Comparison of ENCODE assay signal across 11 cellular contexts in genomic region chr4:153483432-153484418, GRCh38. TPM values are rescaled to one million over a fixed set of nuclear protein-coding genes. Genes with fewer than 3 reads are reported as not detected.
A peak's percentile ranks its signal among the peaks of the same experiment; 100 is the strongest.
DNase-seq lines count a peak whose midpoint lies in the region; ATAC-seq and TF ChIP-seq lines count a peak whose summit lies in the region.
"Had no signal": no experiment of that assay in that cellular context is flagged by ENCODE, and none has a peak within 500 bp of the region (broad histone marks: within the 10 kb centered on the region; RNA-seq: fewer than 3 reads in every experiment).

No MANE protein-coding gene starts in this region.

- TF ChIP-seq CTCF in neutrophil (IDR thresholded peaks at IDR 0.05): no peak

- no peak for ATAC-seq in HG03159 (IDR thresholded peaks at IDR 0.05; ENCODE audit: unreplicated experiment)

- no peak overlapping the region for H3K4me3 ChIP-seq in CD4-positive, alpha-beta memory T cell (ENCODE audit: low read length in 2 of 2)
- no peak overlapping the region for H3K4me3 ChIP-seq in neutrophil (ENCODE audit: low read depth in 1 of 2, low read length in 1 of 2)

- POLR2A ChIA-PET in CD4-positive, alpha-beta memory T cell (lab: Charles Lee; ENCODE audit: partially characterized antibody): interaction anchor here (0.6 to 20.6 kb wide), 7 partner anchors 10 to 72 kb away, joined by 3 to 546 read pairs (median 4); partner anchors contain the start of gene TMEM131L

- intact Hi-C loops in CD4-positive, alpha-beta memory T cell (cut with micrococcal nuclease): no loop called here

- H3K27ac Mint-ChIP-seq in CD4-positive, alpha-beta memory T cell: peak overlapping the region; percentile 65 to 95 (median 85)

- H3K4me1 Mint-ChIP-seq in CD4-positive, alpha-beta memory T cell: peaks cover 63 to 81% (median 74%) of the 10 kb centered on the region in 4 donors

- H3K27ac ChIP-seq in CD4-positive, alpha-beta memory T cell (ENCODE audit: low read depth, low read length): peak overlapping the region; percentile 10
- peak overlapping the region; percentile 41 for H3K27ac ChIP-seq in neutrophil
- H3K27ac ChIP-seq: VCaP had no signal

- CTCF ChIA-PET in CD4-positive, alpha-beta memory T cell (lab: Charles Lee; ENCODE audit: partially characterized antibody): interaction anchor here (0.7 to 4.1 kb wide), 11 partner anchors 8 to 138 kb away, joined by 3 to 34 read pairs (median 4); partner anchors contain the start of gene TMEM131L

- H3K36me3 ChIP-seq in CD4-positive, alpha-beta memory T cell (ENCODE audit: insufficient read depth, low read length): peaks cover 5% of the 10 kb centered on the region
- peaks cover 24% of the 10 kb centered on the region for H3K36me3 ChIP-seq in neutrophil

- peak overlapping the region; percentile 23 to 81 (median 70) for H3K4me3 Mint-ChIP-seq in CD4-positive, alpha-beta memory T cell

- H3K27me3 ChIP-seq in CD4-positive, alpha-beta memory T cell (ENCODE audit: insufficient read depth, low read length): no peaks in the 10 kb centered on the region
- no peaks in the 10 kb centered on the region for H3K27me3 ChIP-seq in neutrophil

- H3K9me3 ChIP-seq in CD4-positive, alpha-beta memory T cell (ENCODE audit: control insufficient read depth in 1 of 2, low read length in 2 of 2): no peaks in the 10 kb centered on the region
- no peaks in the 10 kb centered on the region for H3K9me3 ChIP-seq in neutrophil

- DNase-seq in CD4-positive, alpha-beta memory T cell: no peak
- DNase-seq in NCI-H1436 (lab: John Stamatoyannopoulos, UW): peak; percentile 56
- DNase-seq in dermis microvascular lymphatic vessel endothelial cell (ENCODE audit: low read depth in 2 of 2): peak; percentile 39 to 51
- DNase-seq in GM19238 (ENCODE audit: insufficient read length, low spot score): no peak
- no peak for DNase-seq in NCI-H1092 (lab: John Stamatoyannopoulos, UW)
- DNase-seq in putamen (ENCODE audit: low spot score): no peak
- DNase-seq: NCI-H446 treated with DMSO at 0.1 percent for 48 hours; stimulated activated CD4-positive, alpha-beta T cell treated with anti-CD3 and anti-CD28 coated beads, Interleukin-2, amount 100 ng/mL, for 24 hours had no signal

- H3K36me3 Mint-ChIP-seq in CD4-positive, alpha-beta memory T cell: peaks cover 11 to 57% of the 10 kb centered on the region in 2 donors

- H3K9me3 Mint-ChIP-seq in CD4-positive, alpha-beta memory T cell: no peaks in the 10 kb centered on the region

- H3K4me1 ChIP-seq in CD4-positive, alpha-beta memory T cell (ENCODE audit: insufficient read depth, low read length): peaks cover 78% of the 10 kb centered on the region
- H3K4me1 ChIP-seq in neutrophil (ENCODE audit: control insufficient read depth in 1 of 2, insufficient read depth in 1 of 2, low read depth in 1 of 2, low read length in 1 of 2): peaks cover 44 to 46% of the 10 kb centered on the region in 2 experiments

- peaks cover 0 to 2% of the 10 kb centered on the region in 2 donors for H3K27me3 Mint-ChIP-seq in CD4-positive, alpha-beta memory T cell

RNA-seq across cellular contexts. Expression of gene TMEM131L, which starts 17.6 kb away (rescaled TPM):
- total RNA-seq in CD4-positive, alpha-beta memory T cell: 10 to 100 TPM; 62.5 to 65.6 TPM
- polyA plus RNA-seq in CD4-positive, alpha-beta memory T cell: 10 to 100 TPM; 20.8 to 43.8 TPM
- 15.0 and 16.7 TPM in 2 replicates for total RNA-seq in dermis microvascular lymphatic vessel endothelial cell

Comparison
In these comparisons a context has a peak if more than half of its experiments do, and no peak if none do; other contexts are left out.
1. DNase-seq: peak in NCI-H1436 (single experiment) and dermis microvascular lymphatic vessel endothelial cell (2 of 2); none in CD4-positive, alpha-beta memory T cell (0 of 5), GM19238 (single experiment), NCI-H1092 (single experiment) and putamen (single experiment).